In the genomic region with DNA sequence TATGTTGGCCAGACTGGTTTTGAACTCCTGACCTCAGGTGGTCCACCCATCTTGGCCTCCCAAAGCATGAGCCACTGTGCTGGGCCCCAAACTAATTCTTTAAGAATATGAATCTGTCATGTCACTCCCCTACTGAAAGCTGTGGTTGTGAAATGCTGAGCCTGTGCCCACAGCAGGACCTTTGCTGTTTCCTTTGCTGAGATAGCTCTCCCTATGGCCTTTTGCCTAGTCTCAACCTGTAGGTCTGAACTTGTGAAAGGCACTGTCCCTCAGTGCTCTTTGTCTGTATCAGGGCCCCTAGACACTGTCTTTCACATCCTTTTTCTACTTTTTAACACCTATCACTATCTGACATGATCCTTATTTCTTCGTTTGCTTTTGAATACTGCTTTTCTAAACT, we compare ENCODE assay signal across 13 cellular contexts.
A peak's percentile ranks its signal among the peaks of the same experiment; 100 is the strongest.
DNase-seq lines count a peak whose midpoint lies in the region; ATAC-seq and TF ChIP-seq lines count a peak whose summit lies in the region.
"Had no signal": no experiment of that assay in that cellular context is flagged by ENCODE, and none has a peak within 500 bp of the region (broad histone marks: within the 10 kb centered on the region; RNA-seq: fewer than 3 reads in every experiment).

No MANE protein-coding gene starts in this region.

- H3K27ac Mint-ChIP-seq in mesothelial cell of epicardium, result peak overlapping the region; percentile 13
- H3K27ac Mint-ChIP-seq: naive thymus-derived CD8-positive, alpha-beta T cell had no signal

- DNase-seq in mesothelial cell of epicardium (ENCODE audit: low spot score in 2 of 2, unreplicated experiment in 2 of 2) (no peak), activated gamma-delta T cell treated with Interleukin-2 at 50 U/mL for 16 hours (no peak), right cardiac atrium (no peak), iPS-NIHi11 (ENCODE audit: low spot score) (no peak), NCI-H748 (lab: John Stamatoyannopoulos, UW; ENCODE audit: unreplicated experiment) (no peak)
- DNase-seq: activated CD4-positive, alpha-beta T cell treated with anti-CD3 and anti-CD28 coated beads for 4 hours; DMS 273 treated with DMSO at 0.1 percent for 48 hours; naive thymus-derived CD8-positive, alpha-beta T cell; NCI-H1436 treated with DMSO at 0.1 percent for 48 hours; stimulated activated CD4-positive, alpha-beta T cell treated with anti-CD3 and anti-CD28 coated beads, Interleukin-15, amount 100 ng/mL, for 24 hours had no signal

- H3K4me3 Mint-ChIP-seq in mesothelial cell of epicardium, result no peak overlapping the region
- H3K4me3 Mint-ChIP-seq: naive thymus-derived CD8-positive, alpha-beta T cell had no signal

- intact Hi-C loops in right cardiac atrium (cut with DNase I), result no loop called here

- H3K4me3 ChIP-seq in right cardiac atrium (ENCODE audit: low read length), result no peak overlapping the region

- ATAC-seq in GM19023 (IDR thresholded peaks at IDR 0.05; ENCODE audit: unreplicated experiment) (peak; percentile 91), GM21737 (IDR thresholded peaks at IDR 0.05; ENCODE audit: unreplicated experiment) (peak; percentile 92), HG03280 (IDR thresholded peaks at IDR 0.05; ENCODE audit: unreplicated experiment) (peak; percentile 85), right cardiac atrium (no peak)
- ATAC-seq: naive thymus-derived CD8-positive, alpha-beta T cell had no signal

- 89% methylated on average over 1 of the region's 1 CpG for WGBS in right cardiac atrium

- no peaks in the 10 kb centered on the region for H3K27me3 ChIP-seq in right cardiac atrium (ENCODE audit: control insufficient read depth, insufficient read depth)

- no peaks in the 10 kb centered on the region for H3K9me3 ChIP-seq in right cardiac atrium (ENCODE audit: control insufficient read depth, low read length)

- peaks cover 35% of the 10 kb centered on the region for H3K4me1 Mint-ChIP-seq in mesothelial cell of epicardium
- H3K4me1 Mint-ChIP-seq: naive thymus-derived CD8-positive, alpha-beta T cell had no signal

- no peaks in the 10 kb centered on the region for H3K27me3 Mint-ChIP-seq in mesothelial cell of epicardium (ENCODE audit: low read depth)

- no peaks in the 10 kb centered on the region for H3K9me3 Mint-ChIP-seq in mesothelial cell of epicardium
- H3K9me3 Mint-ChIP-seq: naive thymus-derived CD8-positive, alpha-beta T cell had no signal

- no peak overlapping the region for H3K27ac ChIP-seq in right cardiac atrium (ENCODE audit: low read length)

- H3K36me3 Mint-ChIP-seq in mesothelial cell of epicardium, result peaks cover 14% of the 10 kb centered on the region
- H3K36me3 Mint-ChIP-seq: naive thymus-derived CD8-positive, alpha-beta T cell had no signal

- H3K4me1 ChIP-seq in right cardiac atrium (ENCODE audit: control insufficient read depth, insufficient read depth, low read length), result no peaks in the 10 kb centered on the region

- no peak for TF ChIP-seq CTCF in mesothelial cell of epicardium (IDR thresholded peaks at IDR 0.05; ENCODE audit: unreplicated experiment)

Comparison
In these comparisons a context has a peak if more than half of its experiments do, and no peak if none do; other contexts are left out.
1. ATAC-seq: peak in GM19023 (single experiment), GM21737 (single experiment) and HG03280 (single experiment); none in right cardiac atrium (0 of 2).